In the genomic region with DNA sequence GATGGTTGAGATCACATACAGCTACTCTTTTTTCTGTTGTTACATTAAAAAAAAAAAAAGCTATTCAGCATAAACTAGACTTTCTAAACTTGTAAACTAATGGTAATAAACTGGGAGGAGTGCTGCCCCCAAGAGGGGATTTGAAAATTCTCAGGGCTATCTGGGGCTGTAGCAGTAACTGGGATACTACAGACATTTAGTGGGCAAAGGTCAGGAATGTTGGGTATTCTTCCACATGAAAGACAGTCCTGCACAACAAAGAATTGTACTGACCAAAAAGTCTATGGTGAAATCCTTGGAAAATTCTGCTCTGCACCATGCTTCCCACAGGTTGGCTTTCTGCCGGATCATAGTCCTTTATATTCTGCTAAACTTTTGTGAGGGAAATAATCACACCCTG, we compare ENCODE assay signal across 16 cellular contexts.
A peak's percentile ranks its signal among the peaks of the same experiment; 100 is the strongest.
DNase-seq lines count a peak whose midpoint lies in the region; ATAC-seq, FAIRE-seq and TF ChIP-seq lines count a peak whose summit lies in the region.
"Had no signal": no experiment of that assay in that cellular context is flagged by ENCODE, and none has a peak within 500 bp of the region (broad histone marks: within the 10 kb centered on the region; RNA-seq: fewer than 3 reads in every experiment).

No MANE protein-coding gene starts in this region.

- peaks cover 0 to 5% of the 10 kb centered on the region in 2 donors for H3K9me3 ChIP-seq in kidney (ENCODE audit: control insufficient read depth in 1 of 2, low read length in 2 of 2)
- H3K9me3 ChIP-seq: esophagus muscularis mucosa, lower lobe of right lung, ovary had no signal

- H3K27me3 ChIP-seq in BJ (ENCODE audit: control insufficient read depth, insufficient read depth, low read length): no peaks in the 10 kb centered on the region
- H3K27me3 ChIP-seq: esophagus muscularis mucosa, ovary had no signal

- H3K4me1 ChIP-seq in kidney (ENCODE audit: control insufficient read depth in 1 of 2, insufficient read depth in 1 of 2, low read depth in 1 of 2, low read length in 2 of 2): peaks cover 0 to 7% of the 10 kb centered on the region in 2 donors
- H3K4me1 ChIP-seq: lower lobe of right lung had no signal

- POLR2A ChIA-PET in BJ (lab: Charles Lee): no interaction called here

- no peak for FAIRE-seq in kidney (lab: Jason Lieb, UNC)

- H3K36me3 ChIP-seq in BJ (ENCODE audit: control insufficient read depth, insufficient read depth, low read length): no peaks in the 10 kb centered on the region
- H3K36me3 ChIP-seq in kidney (ENCODE audit: control insufficient read depth in 1 of 2, insufficient read depth in 2 of 2, low read length in 2 of 2): no peaks in the 10 kb centered on the region
- H3K36me3 ChIP-seq: esophagus muscularis mucosa, lower lobe of right lung, ovary had no signal

- no peak overlapping the region for H3K4me3 ChIP-seq in BJ (ENCODE audit: low read depth, low read length)
- no peak overlapping the region for H3K4me3 ChIP-seq in kidney (ENCODE audit: low read length in 2 of 2)
- H3K4me3 ChIP-seq: esophagus muscularis mucosa, lower lobe of right lung, ovary had no signal

- CTCF ChIA-PET in BJ (lab: Yijun Ruan, JAX): interaction anchor here (0.7 to 1.5 kb wide), 6 partner anchors 14 to 1373 kb away, joined by 3 to 4 read pairs (median 3); no protein-coding TSS in a partner anchor

- no peak for DNase-seq in BJ (ENCODE audit: low read depth)
- DNase-seq in M059J (ENCODE audit: low read depth): peak; percentile 54
- DNase-seq in dermis blood vessel endothelial cell: peak; percentile 26
- DNase-seq in kidney: no peak
- DNase-seq in mucosa of gallbladder (ENCODE audit: low spot score): no peak
- DNase-seq in NCI-H2196 (lab: John Stamatoyannopoulos, UW; ENCODE audit: unreplicated experiment): no peak
- DNase-seq: activated CD4-positive, alpha-beta T cell treated with anti-CD3 and anti-CD28 coated beads, Interleukin-2, amount 50 U/mL, for 4 hours; activated gamma-delta T cell; DND-41; lower lobe of right lung; NCI-H2081 treated with DMSO at 0.1 percent for 48 hours; ovary had no signal

- TF ChIP-seq CTCF in BJ (IDR thresholded peaks at IDR 0.05; ENCODE audit: insufficient read depth, low read depth, low read length) (0 out of 2 replicates have a peak, but pooled peaks have one; percentile 8), kidney (IDR thresholded peaks at IDR 0.05; ENCODE audit: borderline replicate concordance, extremely low read depth, insufficient read depth) (peak; percentile 6)

- no peak overlapping the region for H3K9ac ChIP-seq in kidney (ENCODE audit: low read length in 2 of 2)
- H3K9ac ChIP-seq: KMS-11 had no signal

- intact Hi-C loops in kidney (cut with DNase I): no loop called here

- no peak for ATAC-seq in GM18517 (IDR thresholded peaks at IDR 0.05; ENCODE audit: unreplicated experiment)
- no peak for ATAC-seq in HG03378 (IDR thresholded peaks at IDR 0.05; ENCODE audit: unreplicated experiment)
- ATAC-seq: lower lobe of right lung had no signal

- H3K27ac ChIP-seq in kidney (ENCODE audit: low read depth in 2 of 2, low read length in 2 of 2): no peak overlapping the region
- H3K27ac ChIP-seq: esophagus muscularis mucosa, KMS-11, lower lobe of right lung, ovary had no signal

Comparison
In these comparisons a context has a peak if more than half of its experiments do, and no peak if none do; other contexts are left out.
1. DNase-seq: peak in M059J (single experiment) and dermis blood vessel endothelial cell (single experiment); none in BJ (single experiment), kidney (single experiment), mucosa of gallbladder (single experiment) and NCI-H2196 (single experiment).